In genomic region chr15:30973379-30973778, GRCh38 we compare ENCODE assay signal across 20 cellular contexts.
"Had no signal": no experiment of that assay in that cellular context is flagged by ENCODE, and none has a peak within 500 bp of the region (broad histone marks: within the 10 kb centered on the region; RNA-seq: fewer than 3 reads in every experiment).

No MANE protein-coding gene starts in this region.

- H3K4me3 Mint-ChIP-seq: activated B cell treated with CpG ODN at 0.5 μM for 24 hours; activated naive CD8-positive, alpha-beta T cell treated with anti-CD3 and anti-CD28 coated beads, Interleukin-2, amount 10 ng/mL, durations not matched to agents 7 days and 5 days; stimulated activated naive B cell treated with anti-CD40 and anti-IgM and Interleukin-4, amounts not matched to agents 10 μg/mL and 1 μg/mL and 100 μg/mL, for 72 hours; T-helper 1 cell treated with Interleukin-12 subunit alpha and Interleukin-12 subunit beta and Interleukin-4 antibody, amounts not matched to agents 30 μg/mL and 1 μg/mL, for 36 hours had no signal

- DNase-seq: activated B cell treated with CpG ODN at 0.5 μM for 24 hours; activated CD4-positive, alpha-beta T cell treated with anti-CD3 and anti-CD28 coated beads for 4 hours; activated CD4-positive, alpha-beta T cell treated with anti-CD3 and anti-CD28 coated beads, Interleukin-2, amount 50 U/mL, for 48 hours; activated naive CD4-positive, alpha-beta T cell treated with Interleukin-2 at 50 U/mL for 16 hours; activated naive CD8-positive, alpha-beta T cell treated with anti-CD3 and anti-CD28 coated beads, Interleukin-2, amount 10 ng/mL, durations not matched to agents 7 days and 5 days; activated T-cell treated with anti-CD3 and anti-CD28 coated beads, Interleukin-2, amount 50 U/mL, for 48 hours; dermis blood vessel endothelial cell; effector memory CD4-positive, alpha-beta T cell; gastrocnemius medialis; left ventricle myocardium superior; mammary epithelial cell; mucosa of descending colon; stimulated activated CD4-positive, alpha-beta T cell treated with anti-CD3 and anti-CD28 coated beads, Interleukin-2, amount 100 ng/mL, for 48 hours; stimulated activated CD8-positive, alpha-beta memory T cell treated with anti-CD3 and anti-CD28 coated beads, Interleukin-4, amount 100 ng/mL, for 48 hours; stimulated activated naive B cell treated with anti-CD40 and anti-IgM and Interleukin-4, amounts not matched to agents 10 μg/mL and 1 μg/mL and 100 μg/mL, for 72 hours; T1000; upper lobe of left lung had no signal

- H3K27me3 Mint-ChIP-seq: activated B cell treated with CpG ODN at 0.5 μM for 24 hours; activated naive CD8-positive, alpha-beta T cell treated with anti-CD3 and anti-CD28 coated beads, Interleukin-2, amount 10 ng/mL, durations not matched to agents 7 days and 5 days; stimulated activated naive B cell treated with anti-CD40 and anti-IgM and Interleukin-4, amounts not matched to agents 10 μg/mL and 1 μg/mL and 100 μg/mL, for 72 hours had no signal

- H3K9me3 Mint-ChIP-seq: activated B cell treated with CpG ODN at 0.5 μM for 24 hours; stimulated activated naive B cell treated with anti-CD40 and anti-IgM and Interleukin-4, amounts not matched to agents 10 μg/mL and 1 μg/mL and 100 μg/mL, for 72 hours; T-helper 1 cell treated with Interleukin-12 subunit alpha and Interleukin-12 subunit beta and Interleukin-4 antibody, amounts not matched to agents 30 μg/mL and 1 μg/mL, for 36 hours had no signal

- H3K27ac ChIP-seq: cardiac muscle cell, gastrocnemius medialis, upper lobe of left lung had no signal

- H3K27me3 ChIP-seq: cardiac muscle cell, gastrocnemius medialis, upper lobe of left lung had no signal

- H3K27ac Mint-ChIP-seq: activated B cell treated with CpG ODN at 0.5 μM for 24 hours; activated naive CD8-positive, alpha-beta T cell treated with anti-CD3 and anti-CD28 coated beads, Interleukin-2, amount 10 ng/mL, durations not matched to agents 7 days and 5 days; stimulated activated naive B cell treated with anti-CD40 and anti-IgM and Interleukin-4, amounts not matched to agents 10 μg/mL and 1 μg/mL and 100 μg/mL, for 72 hours; T-helper 1 cell treated with Interleukin-12 subunit alpha and Interleukin-12 subunit beta and Interleukin-4 antibody, amounts not matched to agents 30 μg/mL and 1 μg/mL, for 36 hours had no signal

- ATAC-seq: esophagus mucosa; gastrocnemius medialis; left ventricle myocardium superior; mucosa of descending colon; stimulated activated naive B cell treated with anti-CD40 and anti-IgM and Interleukin-4, amounts not matched to agents 10 μg/mL and 1 μg/mL and 100 μg/mL, for 72 hours had no signal
